ENCODE assay signal across 9 cellular contexts in the genomic region with DNA sequence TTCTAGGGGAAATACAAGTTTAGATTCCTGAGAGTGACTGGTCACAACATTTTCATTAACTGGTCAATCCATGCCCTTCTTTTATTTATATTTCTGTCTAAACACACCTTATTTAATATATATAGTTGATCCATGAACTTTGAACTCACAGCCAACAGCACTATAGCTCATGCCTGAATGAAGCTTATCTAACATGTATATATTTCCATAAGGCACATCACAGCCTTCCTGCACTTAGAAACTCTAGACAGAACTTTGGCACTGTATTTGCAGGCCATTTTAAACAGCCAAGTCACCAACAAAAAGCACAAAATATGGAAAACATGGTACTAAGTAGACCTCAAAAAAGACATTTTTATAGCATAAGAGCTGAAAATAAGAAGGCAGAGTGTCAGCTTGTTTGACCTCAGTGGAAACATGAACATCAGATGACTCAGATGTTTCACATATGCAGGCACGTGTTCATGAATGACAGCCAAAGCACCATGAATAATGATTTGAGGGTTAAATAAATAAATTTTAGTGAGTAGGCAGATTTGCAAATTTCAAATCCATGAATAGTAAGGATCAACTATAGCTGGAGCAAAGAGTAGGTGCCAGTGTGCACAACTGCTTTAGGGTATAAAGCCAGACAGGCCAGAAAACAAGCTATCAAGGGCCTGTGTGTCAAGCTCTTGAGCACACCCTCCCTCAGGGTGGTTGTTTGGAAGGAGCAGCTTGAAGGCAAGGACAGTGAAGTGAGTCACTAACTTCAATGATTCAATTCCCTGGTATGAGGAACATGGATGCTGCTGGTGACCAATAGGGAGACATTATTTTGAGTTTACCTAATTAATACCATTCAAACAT.
DNase-seq lines count a peak whose midpoint lies in the region; ATAC-seq and TF ChIP-seq lines count a peak whose summit lies in the region.
"Had no signal": no experiment of that assay in that cellular context is flagged by ENCODE, and none has a peak within 500 bp of the region (broad histone marks: within the 10 kb centered on the region; RNA-seq: fewer than 3 reads in every experiment).

No MANE protein-coding gene starts in this region.

- H3K36me3 Mint-ChIP-seq in neural progenitor cell: no peaks in the 10 kb centered on the region

- no peak overlapping the region for H2AFZ ChIP-seq in neural progenitor cell (replicated peaks)

- no peaks in the 10 kb centered on the region for H3K4me1 Mint-ChIP-seq in neural progenitor cell

- H3K4me1 ChIP-seq in thoracic aorta (ENCODE audit: control insufficient read depth in 1 of 2, low read depth in 2 of 2) (peaks cover 0 to 7% of the 10 kb centered on the region in 2 donors), neural progenitor cell (no peaks in the 10 kb centered on the region)

- H3K9me3 ChIP-seq in thoracic aorta (no peaks in the 10 kb centered on the region), neural progenitor cell (ENCODE audit: low read depth) (no peaks in the 10 kb centered on the region)

- H3K27ac ChIP-seq in RWPE1 (peak overlapping the region; percentile 72), thoracic aorta (peak overlapping the region; percentile 10 to 13), neural progenitor cell (no peak overlapping the region)
- H3K27ac ChIP-seq: 22Rv1 had no signal

- H3K27ac Mint-ChIP-seq in neural progenitor cell: no peak overlapping the region

- H3K9ac ChIP-seq in neural progenitor cell: no peak overlapping the region

- H3K27me3 ChIP-seq in thoracic aorta (replicated peaks; ENCODE audit: insufficient read depth): no peaks in the 10 kb centered on the region
- no peaks in the 10 kb centered on the region for H3K27me3 ChIP-seq in neural progenitor cell

- H4K20me1 ChIP-seq in neural progenitor cell (ENCODE audit: low read depth): no peaks in the 10 kb centered on the region

- no peaks in the 10 kb centered on the region for H3F3A ChIP-seq in neural progenitor cell (ENCODE audit: low read depth)

- no peaks in the 10 kb centered on the region for H3K27me3 Mint-ChIP-seq in neural progenitor cell (ENCODE audit: insufficient read depth, low read depth)

- ATAC-seq in thoracic aorta (ENCODE audit: insufficient number of reproducible peaks, low FRiP score, low read depth): peak; percentile 95
- no peak for ATAC-seq in GM21367 (IDR thresholded peaks at IDR 0.05; ENCODE audit: unreplicated experiment)

- no peak overlapping the region for H3K4me3 Mint-ChIP-seq in neural progenitor cell

- no peak overlapping the region for H3K4me3 ChIP-seq in thoracic aorta
- H3K4me3 ChIP-seq in neural progenitor cell: no peak overlapping the region

- POLR2A ChIA-PET in RWPE1 (lab: Yijun Ruan, JAX; ENCODE audit: low non-redundant PET): no interaction called here

- CTCF ChIA-PET in RWPE1 (lab: Yijun Ruan, JAX): interaction anchor here (0.5 to 1.0 kb wide), 3 partner anchors 122 to 342 kb away, joined by 3 to 5 read pairs (median 4); no protein-coding TSS in a partner anchor

- H3K36me3 ChIP-seq in thoracic aorta (no peaks in the 10 kb centered on the region), neural progenitor cell (no peaks in the 10 kb centered on the region)

- no peaks in the 10 kb centered on the region for H3K79me2 ChIP-seq in neural progenitor cell (ENCODE audit: low read depth)

- no peak overlapping the region for H3K4me2 ChIP-seq in neural progenitor cell

- TF ChIP-seq CTCF in RWPE1 (conservative IDR thresholded peaks at IDR 0.05; ENCODE audit: low read depth) (no peak), thoracic aorta (IDR thresholded peaks at IDR 0.05) (no peak), neural progenitor cell (IDR thresholded peaks at IDR 0.05) (no peak)

- DNase-seq in DMS53 (lab: John Stamatoyannopoulos, UW): peak; percentile 60
- DNase-seq in DMS53 treated with DMSO at 0.1 percent for 48 hours (lab: John Stamatoyannopoulos, UW; ENCODE audit: unreplicated experiment): no peak
- DNase-seq in RWPE1 (ENCODE audit: low spot score): peak; percentile 88
- peak; percentile 95 for DNase-seq in fibroblast of the conjunctiva (ENCODE audit: low read depth)
- peak; percentile 2 for DNase-seq in thoracic aorta (ENCODE audit: low spot score)
- no peak for DNase-seq in NCI-H510A treated with DMSO at 0.1 percent for 48 hours (lab: John Stamatoyannopoulos, UW)
- DNase-seq in neural progenitor cell (ENCODE audit: low spot score): no peak

- H3K9me3 Mint-ChIP-seq in neural progenitor cell: no peaks in the 10 kb centered on the region

Comparison
In these comparisons a context has a peak if more than half of its experiments do, and no peak if none do; other contexts are left out.
1. DNase-seq: peak in DMS53 (single experiment), RWPE1 (single experiment), fibroblast of the conjunctiva (single experiment) and thoracic aorta (single experiment); none in DMS53 treated with DMSO at 0.1 percent for 48 hours (single experiment), NCI-H510A treated with DMSO at 0.1 percent for 48 hours (single experiment) and neural progenitor cell (single experiment).